Comparison of ENCODE assay signal across 10 cellular contexts in the genomic region with DNA sequence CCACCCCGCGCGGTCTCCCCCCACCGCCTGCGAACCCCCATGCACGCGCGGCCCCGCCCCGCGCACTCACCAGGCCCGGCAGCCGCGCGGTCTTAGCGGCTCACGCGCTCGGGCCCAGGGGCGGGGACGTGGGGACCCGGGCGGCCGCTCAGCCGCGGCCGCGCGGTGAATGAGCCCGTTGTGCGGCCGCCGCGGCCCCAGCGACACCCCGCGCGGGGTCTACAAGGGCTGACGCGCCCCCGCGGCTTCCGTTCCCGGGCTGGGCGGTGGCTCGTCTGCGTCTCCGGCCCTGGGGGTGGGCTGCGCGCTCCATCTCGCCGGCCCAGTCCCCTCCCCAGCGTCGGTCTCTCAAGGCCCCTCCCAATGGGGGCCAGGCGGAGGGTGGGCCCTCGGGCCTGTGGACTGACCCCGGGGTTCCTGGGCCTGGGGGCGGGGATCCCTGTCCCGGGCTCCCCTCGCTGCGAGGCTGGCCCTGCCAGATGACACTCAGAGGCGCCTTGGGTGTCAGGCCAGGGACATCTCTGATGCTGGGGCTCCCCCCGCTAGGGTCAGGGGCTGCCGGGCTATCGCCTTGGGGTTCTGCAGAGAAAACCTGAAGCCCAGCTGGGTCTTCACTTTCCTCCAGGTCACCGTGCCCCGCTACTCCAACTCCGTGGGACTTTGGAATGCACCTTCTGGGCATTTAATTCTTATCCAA. TPM values are rescaled to one million over a fixed set of nuclear protein-coding genes. Genes with fewer than 3 reads are reported as not detected.
DNase-seq lines count a peak whose midpoint lies in the region; ATAC-seq and TF ChIP-seq lines count a peak whose summit lies in the region.
"Had no signal": no experiment of that assay in that cellular context is flagged by ENCODE, and none has a peak within 500 bp of the region (broad histone marks: within the 10 kb centered on the region; RNA-seq: fewer than 3 reads in every experiment).

No MANE protein-coding gene starts in this region.

- TF ChIP-seq POLR2A in heart left ventricle (IDR thresholded peaks at IDR 0.05) = no peak

- WGBS in heart left ventricle, 4 donors = 2 to 4% (median 3%) methylated on average over 23 to 68 of the region's 68 CpGs
- no CpG with 5 or more reads among the region's 68 CpGs for WGBS in trophoblast cell (ENCODE audit: extremely low coverage, insufficient coverage, insufficient read length)

- H3K23ac ChIP-seq in trophoblast cell (ENCODE audit: low read length) = no peak overlapping the region

- no peaks in the 10 kb centered on the region for H3K79me1 ChIP-seq in trophoblast cell (ENCODE audit: low read length)

- H3K79me2 ChIP-seq in trophoblast cell (ENCODE audit: control insufficient read depth, insufficient read depth, low read length, poor library complexity) = no peaks in the 10 kb centered on the region

- peak overlapping the region in 10 of 12 donors; percentile 17 to 51 (median 40) for H3K4me3 ChIP-seq in heart left ventricle
- H3K4me3 ChIP-seq in trophoblast cell (ENCODE audit: low read depth, low read length) = no peak overlapping the region

- peak overlapping the region; percentile 54 for H3K4me2 ChIP-seq in trophoblast cell (ENCODE audit: low read length)

- H3K27ac ChIP-seq in heart left ventricle (no peak overlapping the region), trophoblast cell (ENCODE audit: low read depth, low read length) (no peak overlapping the region)
- H3K27ac ChIP-seq: skin epidermis had no signal

- no peak overlapping the region for H3K18ac ChIP-seq in trophoblast cell (ENCODE audit: low read length)

- no peak overlapping the region for H2BK5ac ChIP-seq in trophoblast cell (ENCODE audit: low read depth, low read length, poor library complexity)

- no peak overlapping the region for H2BK12ac ChIP-seq in trophoblast cell (ENCODE audit: low read length)

- TF ChIP-seq CTCF in heart left ventricle (IDR thresholded peaks at IDR 0.05) = no peak

- no peak overlapping the region for H4K12ac ChIP-seq in trophoblast cell (ENCODE audit: low read depth, low read length)

- H3K14ac ChIP-seq in trophoblast cell (ENCODE audit: low read length) = no peak overlapping the region

- H2AK5ac ChIP-seq in trophoblast cell (ENCODE audit: low read length) = no peak overlapping the region

- intact Hi-C loops in heart left ventricle (cut with DNase I) = loop anchor here in 2 of 10 donors (10.0 kb wide), 2 partner anchors 243 to 253 kb away; no protein-coding TSS in a partner anchor

- peaks cover 21 to 55% (median 40%) of the 10 kb centered on the region in 9 donors for H3K27me3 ChIP-seq in heart left ventricle
- H3K27me3 ChIP-seq in trophoblast cell (ENCODE audit: insufficient read depth, low read length) = peaks cover 44% of the 10 kb centered on the region

- POLR2A ChIA-PET in HEK293T (lab: Yijun Ruan, JAX) = no interaction called here

- ATAC-seq in SK-N-SH treated with all-trans-retinoic acid at 6 μM for 48 hours (peak; percentile 21; the same call in 2 of the 3 replicates), heart left ventricle (peak in 2 of 4 donors; percentile 16 to 38), GM19351 (IDR thresholded peaks at IDR 0.05; ENCODE audit: unreplicated experiment) (no peak), GM21367 (IDR thresholded peaks at IDR 0.05; ENCODE audit: unreplicated experiment) (no peak), HG03571 (IDR thresholded peaks at IDR 0.05; ENCODE audit: unreplicated experiment) (no peak)

- H3K9ac ChIP-seq in trophoblast cell (ENCODE audit: low read length) = no peak overlapping the region

- no peak overlapping the region for H2BK120ac ChIP-seq in trophoblast cell (ENCODE audit: insufficient read depth, low read length, poor library complexity)

- no peak overlapping the region for H4K8ac ChIP-seq in trophoblast cell (ENCODE audit: low read depth, low read length)

- H3K9me3 ChIP-seq in heart left ventricle (no peaks in the 10 kb centered on the region), trophoblast cell (ENCODE audit: insufficient read depth, low read depth, low read length) (peaks cover 14% of the 10 kb centered on the region)

- H3K4ac ChIP-seq in trophoblast cell (ENCODE audit: low read depth, low read length) = no peak overlapping the region

- H4K91ac ChIP-seq in trophoblast cell (ENCODE audit: low read depth, low read length) = no peak overlapping the region

- CTCF ChIA-PET in HEK293T (lab: Yijun Ruan, JAX) = no interaction called here

- H2AFZ ChIP-seq in trophoblast cell (ENCODE audit: insufficient read depth, low read length, poor library complexity) = no peak overlapping the region

- H3K36me3 ChIP-seq in heart left ventricle (no peaks in the 10 kb centered on the region), trophoblast cell (ENCODE audit: control insufficient read depth in 1 of 2, insufficient read depth in 2 of 2, low read length in 2 of 2) (no peaks in the 10 kb centered on the region)

- H3K4me1 ChIP-seq in heart left ventricle (peaks cover 0 to 26% (median 12%) of the 10 kb centered on the region in 12 donors), trophoblast cell (ENCODE audit: control insufficient read depth in 1 of 2, insufficient read depth in 2 of 2, low read length in 2 of 2) (peaks cover 3 to 4% of the 10 kb centered on the region in 2 experiments)

- DNase-seq in COLO668 (lab: John Stamatoyannopoulos, UW; ENCODE audit: unreplicated experiment) (peak; percentile 44), heart left ventricle (peak in 2 of 5 donors; percentile 32 to 56), trophoblast cell (no peak), HEK293T (ENCODE audit: extremely low spot score) (no peak)
- DNase-seq: NCI-H1930 had no signal

TF ChIP-seq in SK-N-SH treated with all-trans-retinoic acid at 6 μM for 48 hours, 23 proteins besides CTCF, POLR2A, EP300 and RAD21 (continues in another document):
- TF ChIP-seq TCF4 (CRISPR knock-in tag; IDR thresholded peaks at IDR 0.05; ENCODE audit: borderline replicate concordance) = no peak
- TF ChIP-seq, protein P1, sequence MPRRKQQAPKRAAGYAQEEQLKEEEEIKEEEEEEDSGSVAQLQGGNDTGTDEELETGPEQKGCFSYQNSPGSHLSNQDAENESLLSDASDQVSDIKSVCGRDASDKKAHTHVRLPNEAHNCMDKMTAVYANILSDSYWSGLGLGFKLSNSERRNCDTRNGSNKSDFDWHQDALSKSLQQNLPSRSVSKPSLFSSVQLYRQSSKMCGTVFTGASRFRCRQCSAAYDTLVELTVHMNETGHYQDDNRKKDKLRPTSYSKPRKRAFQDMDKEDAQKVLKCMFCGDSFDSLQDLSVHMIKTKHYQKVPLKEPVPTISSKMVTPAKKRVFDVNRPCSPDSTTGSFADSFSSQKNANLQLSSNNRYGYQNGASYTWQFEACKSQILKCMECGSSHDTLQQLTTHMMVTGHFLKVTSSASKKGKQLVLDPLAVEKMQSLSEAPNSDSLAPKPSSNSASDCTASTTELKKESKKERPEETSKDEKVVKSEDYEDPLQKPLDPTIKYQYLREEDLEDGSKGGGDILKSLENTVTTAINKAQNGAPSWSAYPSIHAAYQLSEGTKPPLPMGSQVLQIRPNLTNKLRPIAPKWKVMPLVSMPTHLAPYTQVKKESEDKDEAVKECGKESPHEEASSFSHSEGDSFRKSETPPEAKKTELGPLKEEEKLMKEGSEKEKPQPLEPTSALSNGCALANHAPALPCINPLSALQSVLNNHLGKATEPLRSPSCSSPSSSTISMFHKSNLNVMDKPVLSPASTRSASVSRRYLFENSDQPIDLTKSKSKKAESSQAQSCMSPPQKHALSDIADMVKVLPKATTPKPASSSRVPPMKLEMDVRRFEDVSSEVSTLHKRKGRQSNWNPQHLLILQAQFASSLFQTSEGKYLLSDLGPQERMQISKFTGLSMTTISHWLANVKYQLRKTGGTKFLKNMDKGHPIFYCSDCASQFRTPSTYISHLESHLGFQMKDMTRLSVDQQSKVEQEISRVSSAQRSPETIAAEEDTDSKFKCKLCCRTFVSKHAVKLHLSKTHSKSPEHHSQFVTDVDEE (CRISPR knock-in tag; IDR thresholded peaks at IDR 0.05) = no peak
- no peak for TF ChIP-seq ZNF565 (CRISPR knock-in tag; conservative IDR thresholded peaks at IDR 0.05; ENCODE audit: low read depth)

TF ChIP-seq in HEK293T, 16 proteins besides CTCF, POLR2A, EP300 and RAD21:
- no peak for TF ChIP-seq BHLHE40 (IDR thresholded peaks at IDR 0.05; ENCODE audit: borderline replicate concordance)
- TF ChIP-seq TARDBP (IDR thresholded peaks at IDR 0.05) = no peak
- no peak for TF ChIP-seq LEF1 (IDR thresholded peaks at IDR 0.05; ENCODE audit: borderline replicate concordance)
- TF ChIP-seq FOXK2 (IDR thresholded peaks at IDR 0.05) = no peak
- no peak for TF ChIP-seq HDGF (IDR thresholded peaks at IDR 0.05; ENCODE audit: borderline replicate concordance)
- no peak for TF ChIP-seq FOXA1 (IDR thresholded peaks at IDR 0.05)
- TF ChIP-seq ARNT (IDR thresholded peaks at IDR 0.05) = no peak
- TF ChIP-seq NFRKB (IDR thresholded peaks at IDR 0.05) = no peak
- TF ChIP-seq, protein P2, sequence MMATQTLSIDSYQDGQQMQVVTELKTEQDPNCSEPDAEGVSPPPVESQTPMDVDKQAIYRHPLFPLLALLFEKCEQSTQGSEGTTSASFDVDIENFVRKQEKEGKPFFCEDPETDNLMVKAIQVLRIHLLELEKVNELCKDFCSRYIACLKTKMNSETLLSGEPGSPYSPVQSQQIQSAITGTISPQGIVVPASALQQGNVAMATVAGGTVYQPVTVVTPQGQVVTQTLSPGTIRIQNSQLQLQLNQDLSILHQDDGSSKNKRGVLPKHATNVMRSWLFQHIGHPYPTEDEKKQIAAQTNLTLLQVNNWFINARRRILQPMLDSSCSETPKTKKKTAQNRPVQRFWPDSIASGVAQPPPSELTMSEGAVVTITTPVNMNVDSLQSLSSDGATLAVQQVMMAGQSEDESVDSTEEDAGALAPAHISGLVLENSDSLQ (IDR thresholded peaks at IDR 0.05) = no peak
- TF ChIP-seq ZNF384 (IDR thresholded peaks at IDR 0.05) = no peak
- no peak for TF ChIP-seq L3MBTL2 (conservative IDR thresholded peaks at IDR 0.05)

RNA-seq across cellular contexts. Expression of a gene that starts 4.3 kb away (rescaled TPM):
- total RNA-seq in heart left ventricle = under 1 TPM in 4 of 9 donors, not detected in 5; 0.19 to 0.27 (median 0.25) TPM
- under 1 TPM; 0.03 to 0.27 TPM for polyA plus RNA-seq in heart left ventricle
- 0.10 TPM in 1 of 2 replicates, not detected in the other for polyA plus RNA-seq in trophoblast cell (2013)

RNA-seq across cellular contexts. Expression of a gene that starts 10.7 kb away (rescaled TPM):
- total RNA-seq in heart left ventricle = 10 to 100 TPM in 3 of 9 donors, 1 to 10 TPM in 6; 5.0 to 17.4 (median 6.9) TPM
- polyA plus RNA-seq in heart left ventricle = 1 to 10 TPM; 3.2 to 6.8 TPM
- polyA plus RNA-seq in trophoblast cell (2013) = 2.0 and 2.2 TPM in 2 replicates

RNA-seq across cellular contexts. Expression of a gene that starts 13.9 kb away (rescaled TPM):
- 10 to 100 TPM; 23.6 to 90.7 (median 30.6) TPM for total RNA-seq in heart left ventricle
- 10 to 100 TPM; 26.9 to 47.1 TPM for polyA plus RNA-seq in heart left ventricle
- 17.6 and 18.3 TPM in 2 replicates for polyA plus RNA-seq in trophoblast cell (2013)

RNA-seq across cellular contexts. Expression of a gene that starts 24.2 kb away (rescaled TPM):
- total RNA-seq in heart left ventricle = 1 to 10 TPM; 3.2 to 7.3 (median 4.4) TPM
- polyA plus RNA-seq in heart left ventricle = 1 to 10 TPM; 2.6 to 3.7 TPM
- polyA plus RNA-seq in trophoblast cell (2013) = 4.2 TPM in 2 replicates
